Comparison of ENCODE assay signal across 9 cellular contexts in genomic region chr11:62922653-62923371, GRCh38. TPM values are rescaled to one million over a fixed set of nuclear protein-coding genes. Genes with fewer than 3 reads are reported as not detected.
DNase-seq lines count a peak whose midpoint lies in the region; ATAC-seq and TF ChIP-seq lines count a peak whose summit lies in the region.
"Had no signal": no experiment of that assay in that cellular context is flagged by ENCODE, and none has a peak within 500 bp of the region (broad histone marks: within the 10 kb centered on the region; RNA-seq: fewer than 3 reads in every experiment).

No MANE protein-coding gene starts in this region.

- H3K27me3 ChIP-seq in foreskin keratinocyte, result peaks cover 93% of the 10 kb centered on the region

- no peak for ATAC-seq in foreskin keratinocyte
- ATAC-seq in GM18873 (IDR thresholded peaks at IDR 0.05; ENCODE audit: low FRiP score, unreplicated experiment), result no peak
- ATAC-seq in HG02840 (IDR thresholded peaks at IDR 0.05; ENCODE audit: low FRiP score, unreplicated experiment), result no peak
- no peak for ATAC-seq in HG03565 (IDR thresholded peaks at IDR 0.05; ENCODE audit: unreplicated experiment)

- TF ChIP-seq CTCF in foreskin keratinocyte (conservative IDR thresholded peaks at IDR 0.05), result peak; percentile 45

- DNase-seq in DMS53 (lab: John Stamatoyannopoulos, UW) (peak; percentile 39), DMS53 treated with DMSO at 0.1 percent for 48 hours (lab: John Stamatoyannopoulos, UW; ENCODE audit: unreplicated experiment) (no peak), foreskin keratinocyte (no peak)
- DNase-seq in activated CD4-positive, alpha-beta T cell treated with anti-CD3 and anti-CD28 coated beads, Interleukin-2, amount 50 U/mL, for 48 hours, result peak; percentile 58 to 69
- peak; percentile 24 to 45 (median 30) for DNase-seq in stimulated activated CD4-positive, alpha-beta T cell treated with anti-CD3 and anti-CD28 coated beads, TNF-alpha, amount 100 ng/mL, for 48 hours (ENCODE audit: low read depth in 3 of 3)
- DNase-seq: ACHN had no signal

- no peak overlapping the region for H3K27ac ChIP-seq in foreskin keratinocyte

- H3K4me1 ChIP-seq in foreskin keratinocyte, result no peaks in the 10 kb centered on the region

RNA-seq across cellular contexts. Expression of gene CHRM1, which starts 1.6 kb away (rescaled TPM):
- total RNA-seq in foreskin keratinocyte, result not detected in 2 replicates
- not detected in 2 replicates for polyA plus RNA-seq in foreskin keratinocyte

RNA-seq across cellular contexts. Expression of gene SLC3A2, which starts 42.1 kb away (rescaled TPM):
- total RNA-seq in foreskin keratinocyte, result 424 and 537 TPM in 2 replicates
- 511 and 680 TPM in 2 replicates for polyA plus RNA-seq in foreskin keratinocyte

Comparison
In these comparisons a context has a peak if more than half of its experiments do, and no peak if none do; other contexts are left out.
1. DNase-seq: peak in DMS53 (single experiment), activated CD4-positive, alpha-beta T cell treated with anti-CD3 and anti-CD28 coated beads, Interleukin-2, amount 50 U/mL, for 48 hours (2 of 2) and stimulated activated CD4-positive, alpha-beta T cell treated with anti-CD3 and anti-CD28 coated beads, TNF-alpha, amount 100 ng/mL, for 48 hours (3 of 3); none in DMS53 treated with DMSO at 0.1 percent for 48 hours (single experiment) and foreskin keratinocyte (0 of 2).